In genomic region chr3:49359623-49360022, GRCh38 we compare ENCODE assay signal across 8 cellular contexts. TPM values are rescaled to one million over a fixed set of nuclear protein-coding genes. Genes with fewer than 3 reads are reported as not detected.
DNase-seq lines count a peak whose midpoint lies in the region; ATAC-seq and TF ChIP-seq lines count a peak whose summit lies in the region.

No MANE protein-coding gene starts in this region.

- WGBS in stomach, 5 donors, result 72 to 90% (median 80%) methylated on average over 2 of the region's 2 CpGs

- H3K27ac ChIP-seq in VCaP, result peak overlapping the region; percentile 97
- peak overlapping the region in 3 of 5 donors; percentile 89 to 98 (median 93) for H3K27ac ChIP-seq in stomach

- no peaks in the 10 kb centered on the region for H3K9me3 ChIP-seq in stomach

- H3K27me3 Mint-ChIP-seq in activated T-cell treated with anti-CD3 and anti-CD28 coated beads, Interleukin-2, amount 50 U/mL, for 72 hours (ENCODE audit: low read depth), result no peaks in the 10 kb centered on the region

- H3K4me3 ChIP-seq in stomach, result no peak overlapping the region

- peaks cover 49 to 74% (median 72%) of the 10 kb centered on the region in 4 donors for H3K36me3 ChIP-seq in stomach

- no peak for TF ChIP-seq EP300 in stomach (IDR thresholded peaks at IDR 0.05)

- H3K4me3 Mint-ChIP-seq in activated T-cell treated with anti-CD3 and anti-CD28 coated beads, Interleukin-2, amount 50 U/mL, for 72 hours, result peak overlapping the region; percentile 93 to 97

- no peak for ATAC-seq in activated T-cell treated with anti-CD3 and anti-CD28 coated beads, Interleukin-2, amount 50 U/mL, for 72 hours (replicated peaks in 1 of 2)
- ATAC-seq in GM18502 (IDR thresholded peaks at IDR 0.05; ENCODE audit: poor library complexity, unreplicated experiment), result no peak
- no peak for ATAC-seq in GM21723 (IDR thresholded peaks at IDR 0.05; ENCODE audit: unreplicated experiment)

- H3K36me3 Mint-ChIP-seq in activated T-cell treated with anti-CD3 and anti-CD28 coated beads, Interleukin-2, amount 50 U/mL, for 72 hours (ENCODE audit: insufficient read depth in 2 of 2), result peaks cover 13 to 29% of the 10 kb centered on the region in 2 donors

- intact Hi-C loops in stomach (cut with DNase I; ENCODE audit: low total_unique reads), result loop anchor here (10.0 kb wide), 1 partner anchor 85 kb away; no protein-coding TSS in a partner anchor

- TF ChIP-seq CTCF in VCaP (conservative IDR thresholded peaks at IDR 0.05) (no peak), stomach (IDR thresholded peaks at IDR 0.05) (no peak)

- no peak for TF ChIP-seq POLR2A in stomach (IDR thresholded peaks at IDR 0.05)

- peak overlapping the region; percentile 88 for H3K27ac Mint-ChIP-seq in activated T-cell treated with anti-CD3 and anti-CD28 coated beads, Interleukin-2, amount 50 U/mL, for 72 hours

- peaks cover 43% of the 10 kb centered on the region for H3K4me1 Mint-ChIP-seq in activated T-cell treated with anti-CD3 and anti-CD28 coated beads, Interleukin-2, amount 50 U/mL, for 72 hours (ENCODE audit: low read depth)

- no peak for DNase-seq in activated T-cell treated with anti-CD3 and anti-CD28 coated beads, Interleukin-2, amount 50 U/mL, for 72 hours
- DNase-seq in activated T-cell treated with anti-CD3 and anti-CD28 coated beads, Interleukin-2, amount 50 U/mL, for 48 hours, result no peak
- DNase-seq in glomerular visceral epithelial cell (ENCODE audit: extremely low spot score) (peak; percentile 59), stomach (no peak), NCI-H774 (lab: John Stamatoyannopoulos, UW) (no peak)

- H3K9me3 Mint-ChIP-seq in activated T-cell treated with anti-CD3 and anti-CD28 coated beads, Interleukin-2, amount 50 U/mL, for 72 hours, result no peaks in the 10 kb centered on the region

- no peaks in the 10 kb centered on the region for H3K27me3 ChIP-seq in stomach

- H3K4me1 ChIP-seq in stomach, result peaks cover 20 to 50% (median 42%) of the 10 kb centered on the region in 4 donors

RNA-seq across cellular contexts. Expression of gene GPX1, which starts 1.5 kb away (rescaled TPM):
- total RNA-seq in activated T-cell treated with anti-CD3 and anti-CD28 coated beads, Interleukin-2, amount 50 U/mL, for 72 hours, result 100 to 1,000 TPM; 112 to 124 TPM
- 100 to 1,000 TPM in 3 of 5 donors, 10 to 100 TPM in 2; 58.4 to 350 (median 155) TPM for total RNA-seq in stomach
- polyA plus RNA-seq in stomach, result 100 to 1,000 TPM; 344 to 452 (median 355) TPM

RNA-seq across cellular contexts. Expression of gene USP4, which starts 19.8 kb away (rescaled TPM):
- total RNA-seq in activated T-cell treated with anti-CD3 and anti-CD28 coated beads, Interleukin-2, amount 50 U/mL, for 72 hours, result 10 to 100 TPM; 70.2 to 76.5 TPM
- total RNA-seq in stomach, result 100 to 1,000 TPM in 2 of 5 donors, 10 to 100 TPM in 3; 21.9 to 123 (median 29.9) TPM
- 10 to 100 TPM; 22.7 to 25.8 (median 22.9) TPM for polyA plus RNA-seq in stomach

RNA-seq across cellular contexts. Expression of gene RHOA, which starts 52.2 kb away (rescaled TPM):
- total RNA-seq in activated T-cell treated with anti-CD3 and anti-CD28 coated beads, Interleukin-2, amount 50 U/mL, for 72 hours, result 100 to 1,000 TPM; 458 to 468 TPM
- 100 to 1,000 TPM; 107 to 380 (median 374) TPM for total RNA-seq in stomach
- polyA plus RNA-seq in stomach, result 100 to 1,000 TPM; 218 to 461 (median 340) TPM

RNA-seq across cellular contexts. Expression of gene TCTA, which starts 52.6 kb away (rescaled TPM):
- total RNA-seq in activated T-cell treated with anti-CD3 and anti-CD28 coated beads, Interleukin-2, amount 50 U/mL, for 72 hours, result 10 to 100 TPM; 22.0 to 23.4 TPM
- total RNA-seq in stomach, result 10 to 100 TPM in 4 of 5 donors, not detected in 1; 10.3 to 39.8 (median 18.4) TPM
- 10 to 100 TPM; 18.3 to 31.2 (median 22.1) TPM for polyA plus RNA-seq in stomach
